Comparison of ENCODE assay signal across 1 cellular context in genomic region chr1:24908591-24909259, GRCh38.
TF ChIP-seq lines count a peak whose summit lies in the region.

No MANE protein-coding gene starts in this region.

TF ChIP-seq in GM23338, 12 proteins besides CTCF, POLR2A, EP300 and RAD21 (continued from another document):
- TF ChIP-seq ZNF462 (CRISPR knock-in tag; IDR thresholded peaks at IDR 0.05) (no peak), ETS1 (IDR thresholded peaks at IDR 0.05) (no peak), NANOG (IDR thresholded peaks at IDR 0.05; ENCODE audit: borderline replicate concordance) (no peak), ZNF114 (CRISPR knock-in tag; IDR thresholded peaks at IDR 0.05) (no peak), JUNB (IDR thresholded peaks at IDR 0.05; ENCODE audit: unreplicated experiment) (no peak), POLR2AphosphoS5 (IDR thresholded peaks at IDR 0.05; ENCODE audit: low read depth) (no peak)
